ENCODE assay signal across 14 cellular contexts in the genomic region with DNA sequence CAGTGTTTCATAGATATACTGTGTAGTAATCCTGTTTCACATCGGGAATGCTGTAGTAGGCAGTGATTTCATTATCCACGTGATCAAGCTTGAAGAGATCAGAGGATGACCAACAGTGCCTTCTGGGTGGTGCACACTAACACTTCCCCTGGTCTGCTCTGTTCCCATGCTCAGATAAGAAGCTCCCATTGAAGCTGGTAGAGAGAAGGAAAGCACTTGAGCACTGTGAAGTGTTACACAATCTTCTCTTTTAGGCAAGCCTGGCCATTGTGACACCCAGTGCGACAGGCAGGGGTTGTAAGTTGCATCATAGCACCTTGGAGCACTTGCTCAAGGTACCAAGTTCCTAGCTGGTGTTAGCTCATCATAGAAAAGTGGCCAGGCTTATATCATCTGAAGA. TPM values are rescaled to one million over a fixed set of nuclear protein-coding genes. Genes with fewer than 3 reads are reported as not detected.
DNase-seq lines count a peak whose midpoint lies in the region; ATAC-seq and TF ChIP-seq lines count a peak whose summit lies in the region.
"Had no signal": no experiment of that assay in that cellular context is flagged by ENCODE, and none has a peak within 500 bp of the region (broad histone marks: within the 10 kb centered on the region; RNA-seq: fewer than 3 reads in every experiment).

No MANE protein-coding gene starts in this region.

- no peak overlapping the region for H3K56ac ChIP-seq in IMR-90 (ENCODE audit: extremely low read depth, insufficient read depth, low read length)

- POLR2A ChIA-PET in IMR-90 (lab: Charles Lee; ENCODE audit: unreplicated experiment), result interaction anchor here (0.5 kb wide), 1 partner anchor 98 kb away, joined by 3 read pairs; no protein-coding TSS in a partner anchor
- POLR2A ChIA-PET in SK-N-SH (lab: Yijun Ruan, JAX), result no interaction called here

- H3K36me3 Mint-ChIP-seq in effector memory CD8-positive, alpha-beta T cell (ENCODE audit: insufficient read depth), result peaks cover 14% of the 10 kb centered on the region

- H2BK15ac ChIP-seq in IMR-90 (ENCODE audit: low read depth, low read length), result no peak overlapping the region

- peaks cover 0 to 17% of the 10 kb centered on the region in 2 donors for H3K27me3 Mint-ChIP-seq in effector memory CD8-positive, alpha-beta T cell

- H3K4me1 ChIP-seq in IMR-90 (ENCODE audit: control insufficient read depth, insufficient read depth, low read length), result no peaks in the 10 kb centered on the region
- H3K4me1 ChIP-seq in hepatocyte (ENCODE audit: insufficient read depth), result peaks cover 4% of the 10 kb centered on the region
- H3K4me1 ChIP-seq in SK-N-SH (ENCODE audit: control insufficient read depth in 1 of 2, insufficient read depth in 2 of 2, low read depth in 1 of 2, low read length in 1 of 2), result no peaks in the 10 kb centered on the region

- H3K4me3 ChIP-seq in IMR-90 (ENCODE audit: insufficient read depth, low read depth, low read length), result no peak overlapping the region
- no peak overlapping the region for H3K4me3 ChIP-seq in hepatocyte
- H3K4me3 ChIP-seq in SK-N-SH (ENCODE audit: low read depth in 2 of 2, low read length in 1 of 2), result no peak overlapping the region
- H3K4me3 ChIP-seq: skin epidermis had no signal

- H3K9me3 ChIP-seq in IMR-90 (ENCODE audit: control insufficient read depth, insufficient read depth, low read length), result no peaks in the 10 kb centered on the region
- no peaks in the 10 kb centered on the region for H3K9me3 ChIP-seq in hepatocyte (ENCODE audit: low read depth)
- no peaks in the 10 kb centered on the region for H3K9me3 ChIP-seq in SK-N-SH

- H3K27ac ChIP-seq in IMR-90 (ENCODE audit: insufficient read depth, low read length) (no peak overlapping the region), hepatocyte (no peak overlapping the region), SK-N-SH (ENCODE audit: low read depth in 2 of 2, low read length in 1 of 2) (no peak overlapping the region)
- H3K27ac ChIP-seq: skin epidermis had no signal

- ATAC-seq in IMR-90 (ENCODE audit: low read depth), result no peak
- ATAC-seq in HG03175 (IDR thresholded peaks at IDR 0.05; ENCODE audit: unreplicated experiment), result no peak
- ATAC-seq in effector memory CD8-positive, alpha-beta T cell (replicated peaks), result no peak
- ATAC-seq: activated CD4-positive, CD25-positive, alpha-beta regulatory T cell treated with anti-CD3 and anti-CD28 coated beads, Interleukin-2, amount 50 U/mL, for 24 hours; left colon; PC-3; stimulated activated effector memory CD8-positive, alpha-beta T cell treated with anti-CD3 and anti-CD28 coated beads, Interleukin-12 subunit alpha, Interleukin-12 subunit beta, amount 100 ng/mL, for 72 hours had no signal

- H4K91ac ChIP-seq in IMR-90 (ENCODE audit: insufficient read depth, low read depth, low read length), result no peak overlapping the region

- no peak overlapping the region for H2BK120ac ChIP-seq in IMR-90 (ENCODE audit: low read depth, low read length)

- H3K79me1 ChIP-seq in IMR-90 (ENCODE audit: low read depth in 1 of 2, low read length in 2 of 2), result no peaks in the 10 kb centered on the region

- no peak overlapping the region for H3K4me3 Mint-ChIP-seq in effector memory CD8-positive, alpha-beta T cell
- H3K4me3 Mint-ChIP-seq: activated naive CD4-positive, alpha-beta T cell treated with anti-CD3 and anti-CD28 coated beads, Interleukin-2, amount 10 ng/mL, durations not matched to agents 7 days and 5 days; stimulated activated effector memory CD8-positive, alpha-beta T cell treated with anti-CD3 and anti-CD28 coated beads, Interleukin-12 subunit alpha, Interleukin-12 subunit beta, amount 100 ng/mL, for 72 hours had no signal

- H3K9me2 ChIP-seq in hepatocyte (replicated peaks; ENCODE audit: insufficient read depth) (no peaks in the 10 kb centered on the region), SK-N-SH (no peaks in the 10 kb centered on the region)

- WGBS in IMR-90 (ENCODE audit: extremely low coverage in 2 of 2, insufficient read length in 1 of 2), 2 experiments, result 100% methylated on average over 1 of the region's 3 CpGs; no CpG with 5 or more reads in 1 of the 2 experiments
- WGBS in hepatocyte (ENCODE audit: low lambda C conversion rate, missing lambda C conversion rate), result 64% methylated on average over 3 of the region's 3 CpGs
- 74% methylated on average over 3 of the region's 3 CpGs for WGBS in SK-N-SH (ENCODE audit: low lambda C conversion rate)

- BruUV-seq in IMR-90 (replicated peaks; lab: Mats Ljungman, UMichigan), result no TSS peak

- no peak for TF ChIP-seq EP300 in SK-N-SH (IDR thresholded peaks at IDR 0.05; ENCODE audit: borderline replicate concordance in 1 of 2, low read depth in 1 of 2, low read length in 1 of 2)

- no peak overlapping the region for H3K27ac Mint-ChIP-seq in effector memory CD8-positive, alpha-beta T cell
- H3K27ac Mint-ChIP-seq: activated naive CD4-positive, alpha-beta T cell treated with anti-CD3 and anti-CD28 coated beads, Interleukin-2, amount 10 ng/mL, durations not matched to agents 7 days and 5 days; stimulated activated effector memory CD8-positive, alpha-beta T cell treated with anti-CD3 and anti-CD28 coated beads, Interleukin-12 subunit alpha, Interleukin-12 subunit beta, amount 100 ng/mL, for 72 hours had no signal

- no peak overlapping the region for H4K5ac ChIP-seq in IMR-90 (ENCODE audit: low read depth, low read length)

- no peaks in the 10 kb centered on the region for H3K9me3 Mint-ChIP-seq in effector memory CD8-positive, alpha-beta T cell
- H3K9me3 Mint-ChIP-seq: activated naive CD4-positive, alpha-beta T cell treated with anti-CD3 and anti-CD28 coated beads, Interleukin-2, amount 10 ng/mL, durations not matched to agents 7 days and 5 days; stimulated activated effector memory CD8-positive, alpha-beta T cell treated with anti-CD3 and anti-CD28 coated beads, Interleukin-12 subunit alpha, Interleukin-12 subunit beta, amount 100 ng/mL, for 72 hours had no signal

- no peak overlapping the region for H3K23ac ChIP-seq in IMR-90 (ENCODE audit: low read depth, low read length)

- H3K4me2 ChIP-seq in IMR-90 (ENCODE audit: low read depth, low read length) (no peak overlapping the region), hepatocyte (no peak overlapping the region), SK-N-SH (no peak overlapping the region)

- no peak overlapping the region for H2AK9ac ChIP-seq in IMR-90 (replicated peaks; ENCODE audit: low read depth, low read length, poor library complexity)

- no peak overlapping the region for H3K18ac ChIP-seq in IMR-90 (ENCODE audit: low read depth, low read length)

- intact Hi-C loops in IMR-90 (cut with micrococcal nuclease), result loop anchor here (10.0 kb wide), 1 partner anchor 109 kb away; no protein-coding TSS in a partner anchor

- TF ChIP-seq CTCF in IMR-90 (conservative IDR thresholded peaks at IDR 0.05; ENCODE audit: low read depth, low read length) (no peak), hepatocyte (IDR thresholded peaks at IDR 0.05; ENCODE audit: poor library complexity) (no peak), SK-N-SH (IDR thresholded peaks at IDR 0.05) (no peak)

- peak; percentile 14 for DNase-seq in A172 (ENCODE audit: low spot score)
- peak; percentile 16 for DNase-seq in IMR-90
- DNase-seq in amniotic epithelial cell (ENCODE audit: low read depth), result peak; percentile 86
- DNase-seq in hepatocyte (ENCODE audit: low spot score), result peak; percentile 58
- DNase-seq in GOT3 (lab: John Stamatoyannopoulos, UW), result no peak
- no peak for DNase-seq in effector memory CD8-positive, alpha-beta T cell
- no peak for DNase-seq in SK-N-SH
- DNase-seq: activated naive CD4-positive, alpha-beta T cell treated with anti-CD3 and anti-CD28 coated beads, Interleukin-2, amount 10 ng/mL, durations not matched to agents 7 days and 5 days; left colon; PC-3 had no signal

- no peak overlapping the region for H2BK20ac ChIP-seq in IMR-90 (ENCODE audit: low read depth, low read length)

- H3K79me2 ChIP-seq in hepatocyte (no peaks in the 10 kb centered on the region), SK-N-SH (ENCODE audit: insufficient read depth) (no peaks in the 10 kb centered on the region)

- no peak overlapping the region for H4K8ac ChIP-seq in IMR-90 (ENCODE audit: low read depth in 2 of 2, low read length in 2 of 2)

- H3K4me1 Mint-ChIP-seq in effector memory CD8-positive, alpha-beta T cell (ENCODE audit: low read depth in 2 of 2), result peaks cover 5 to 6% of the 10 kb centered on the region in 2 donors

- dilution Hi-C loops in IMR-90 (cut with HindIII; ENCODE audit: low sequenced_read_pairs, unreplicated experiment), result no loop called here

- peaks cover 4% of the 10 kb centered on the region for H3F3A ChIP-seq in SK-N-SH (replicated peaks; ENCODE audit: insufficient read depth)

- TF ChIP-seq RAD21 in IMR-90 (IDR thresholded peaks at IDR 0.05; ENCODE audit: low read length), result no peak
- TF ChIP-seq RAD21 in SK-N-SH (IDR thresholded peaks at IDR 0.05; ENCODE audit: low read length), result no peak

- H3K9ac ChIP-seq in IMR-90 (ENCODE audit: low read depth, low read length), result no peak overlapping the region
- no peak overlapping the region for H3K9ac ChIP-seq in SK-N-SH

- no peaks in the 10 kb centered on the region for H3K36me3 ChIP-seq in IMR-90 (ENCODE audit: control insufficient read depth, insufficient read depth, low read length)
- no peaks in the 10 kb centered on the region for H3K36me3 ChIP-seq in hepatocyte (replicated peaks; ENCODE audit: insufficient read depth, low read depth)
- H3K36me3 ChIP-seq in SK-N-SH (replicated peaks in 1 of 2; ENCODE audit: control insufficient read depth in 1 of 2, insufficient read depth in 2 of 2, low read length in 1 of 2), result no peaks in the 10 kb centered on the region

- H2AK5ac ChIP-seq in IMR-90 (ENCODE audit: low read depth, low read length), result no peak overlapping the region

- no peak overlapping the region for H2BK5ac ChIP-seq in IMR-90 (ENCODE audit: low read depth, low read length, poor library complexity, severe bottlenecking)

- H4K20me1 ChIP-seq in IMR-90 (ENCODE audit: insufficient read depth, low read length) (peaks cover 3% of the 10 kb centered on the region; the same call in 1 of the 2 replicates), hepatocyte (ENCODE audit: insufficient read depth, poor library complexity, severe bottlenecking) (no peaks in the 10 kb centered on the region), SK-N-SH (ENCODE audit: insufficient read depth) (peaks cover 3% of the 10 kb centered on the region; the same call in 1 of the 2 replicates)

- H3K14ac ChIP-seq in IMR-90 (replicated peaks; ENCODE audit: low read depth, low read length), result no peak overlapping the region

- no peak overlapping the region for H2AFZ ChIP-seq in IMR-90 (replicated peaks; ENCODE audit: low read length, poor library complexity)
- H2AFZ ChIP-seq in hepatocyte, result no peak overlapping the region
- H2AFZ ChIP-seq in SK-N-SH (ENCODE audit: low read depth), result no peak overlapping the region

- no peaks in the 10 kb centered on the region for H3K9me1 ChIP-seq in IMR-90 (ENCODE audit: insufficient read depth, low read length)

- CTCF ChIA-PET in IMR-90 (lab: Yijun Ruan, JAX), result interaction anchor here (0.6 kb wide), 2 partner anchors 36 to 117 kb away, joined by 3 to 6 read pairs; no protein-coding TSS in a partner anchor
- CTCF ChIA-PET in SK-N-SH (lab: Yijun Ruan, JAX), result no interaction called here

- H3K27me3 ChIP-seq in IMR-90 (ENCODE audit: control insufficient read depth, insufficient read depth, low read length) (no peaks in the 10 kb centered on the region; the same call in 1 of the 2 replicates), hepatocyte (no peaks in the 10 kb centered on the region), SK-N-SH (ENCODE audit: insufficient read depth) (no peaks in the 10 kb centered on the region; the same call in 1 of the 2 replicates)

- no peak overlapping the region for H3K4ac ChIP-seq in IMR-90 (ENCODE audit: low read depth, low read length)

- in situ Hi-C loops in IMR-90 (cut with MboI; ENCODE audit: low sequenced_read_pairs), result no loop called here

- no peak for TF ChIP-seq POLR2A in IMR-90 (IDR thresholded peaks at IDR 0.05; ENCODE audit: low read depth, low read length)

RNA-seq across cellular contexts. Expression of a gene that starts 30.6 kb away (rescaled TPM):
- 93.5 and 114 TPM in 2 replicates for total RNA-seq in A172 (2014; rRNA removed; shearing (Covaris generic))
- total RNA-seq in IMR-90 (2012; rRNA removed) (100 and 153 TPM in 2 replicates), hepatocyte (63.7 and 71.7 TPM in 2 replicates)
- polyA plus RNA-seq in IMR-90 (2012; rRNA removed) (12.0 and 20.4 TPM in 2 replicates), hepatocyte (6.7 and 10.8 TPM in 2 replicates), SK-N-SH (2012; rRNA removed) (4.8 and 5.3 TPM in 2 replicates)
- polyA plus RNA-seq in IMR-90 (2012; cell fraction: cytosol; rRNA removed), result 2.3 and 4.5 TPM in 2 replicates
- 1.8 and 9.7 TPM in 2 replicates for polyA plus RNA-seq in IMR-90 (2012; cell fraction: nucleus; rRNA removed; ENCODE audit: low replicate concordance)
- polyA plus RNA-seq in SK-N-SH (2012; cell fraction: cytosol; rRNA removed), result 5.4 and 6.0 TPM in 2 replicates
- polyA plus RNA-seq in SK-N-SH (2012; cell fraction: nucleus; rRNA removed), result 3.0 and 5.8 TPM in 2 replicates

Comparison
In these comparisons a context has a peak if more than half of its experiments do, and no peak if none do; other contexts are left out.
1. DNase-seq: peak in A172 (single experiment), IMR-90 (single experiment), amniotic epithelial cell (single experiment) and hepatocyte (single experiment); none in GOT3 (single experiment), effector memory CD8-positive, alpha-beta T cell (0 of 3) and SK-N-SH (single experiment).